ENCODE assay signal across 10 cellular contexts in the genomic region with DNA sequence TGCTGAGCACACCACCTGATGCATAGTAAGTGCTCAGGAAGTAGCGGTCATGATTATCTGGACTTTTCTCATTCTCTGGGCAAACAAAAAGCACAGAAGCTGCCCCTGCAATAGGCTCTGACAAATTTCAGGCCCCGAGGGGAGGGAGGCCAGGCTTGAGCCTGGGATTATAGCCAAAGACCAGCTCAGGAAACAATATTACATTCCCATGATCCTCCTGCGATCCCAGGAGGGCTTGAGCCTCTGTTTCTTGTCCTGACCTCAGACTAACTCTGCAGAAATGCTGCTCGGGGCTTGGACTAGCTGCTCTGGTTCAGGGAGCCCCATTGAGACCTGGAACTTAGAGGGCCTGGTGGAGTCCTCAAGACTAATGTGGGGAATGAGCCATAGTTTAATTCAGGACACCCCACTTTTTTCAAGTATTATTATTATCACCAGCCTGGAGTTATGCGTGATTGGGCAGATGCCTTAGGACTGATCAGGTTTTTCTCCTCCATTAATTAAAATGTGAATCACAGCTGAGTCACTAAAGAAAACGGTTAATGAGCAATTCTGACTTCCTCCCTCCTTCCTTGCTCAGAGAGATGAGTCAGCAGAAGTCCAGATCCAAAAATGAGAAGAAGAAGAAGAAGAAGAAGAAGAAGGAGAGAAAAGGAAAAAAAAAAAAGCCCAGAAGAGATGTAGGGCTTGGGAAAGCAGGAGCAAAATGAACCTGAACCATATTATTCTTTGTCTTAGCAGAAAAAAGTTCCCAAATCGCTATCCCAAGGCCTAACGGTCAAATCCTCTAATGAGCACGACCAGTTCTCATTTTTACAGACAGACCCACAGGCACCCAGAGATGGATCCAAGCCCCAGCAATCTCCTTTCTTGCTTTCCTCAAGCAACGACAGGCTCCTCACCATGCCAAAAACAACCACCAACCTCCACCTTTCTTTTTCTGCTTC.
DNase-seq lines count a peak whose midpoint lies in the region; ATAC-seq, FAIRE-seq and TF ChIP-seq lines count a peak whose summit lies in the region.
"Had no signal": no experiment of that assay in that cellular context is flagged by ENCODE, and none has a peak within 500 bp of the region (broad histone marks: within the 10 kb centered on the region; RNA-seq: fewer than 3 reads in every experiment).

No MANE protein-coding gene starts in this region.

- H3K79me2 ChIP-seq in astrocyte (ENCODE audit: insufficient read depth, low read length) = no peaks in the 10 kb centered on the region

- peak; percentile 82 for FAIRE-seq in astrocyte (lab: Jason Lieb, UNC)

- H3K4me3 Mint-ChIP-seq in astrocyte (ENCODE audit: unreplicated experiment) = no peak overlapping the region
- H3K4me3 Mint-ChIP-seq: stimulated activated effector memory CD8-positive, alpha-beta T cell treated with anti-CD3 and anti-CD28 coated beads, Interleukin-12 subunit alpha, Interleukin-12 subunit beta, amount 100 ng/mL, for 72 hours had no signal

- TF ChIP-seq CTCF in AG09319 (IDR thresholded peaks at IDR 0.05; ENCODE audit: low read depth, low read length) (no peak), astrocyte (IDR thresholded peaks at IDR 0.05; ENCODE audit: insufficient read depth, low read depth, low read length) (no peak)

- DNase-seq in AG09319 (ENCODE audit: extremely low read depth, low read depth) = peak; percentile 56
- DNase-seq in M059J (ENCODE audit: low read depth) = peak; percentile 98
- DNase-seq in astrocyte (ENCODE audit: low read depth) = peak; percentile 83
- peak; percentile 32 for DNase-seq in inferior parietal cortex (ENCODE audit: extremely low spot score)
- no peak for DNase-seq in MV-4-11 (lab: John Stamatoyannopoulos, UW)
- DNase-seq in NCI-H1417 treated with DMSO at 0.1 percent for 48 hours (lab: John Stamatoyannopoulos, UW) = no peak
- no peak for DNase-seq in NCI-H2107 treated with DMSO at 0.1 percent for 48 hours (lab: John Stamatoyannopoulos, UW; ENCODE audit: unreplicated experiment)
- DNase-seq: DMS79 treated with DMSO at 0.1 percent for 48 hours had no signal

- H3K36me3 Mint-ChIP-seq in astrocyte (ENCODE audit: low read depth, unreplicated experiment) = no peaks in the 10 kb centered on the region
- H3K36me3 Mint-ChIP-seq: stimulated activated effector memory CD8-positive, alpha-beta T cell treated with anti-CD3 and anti-CD28 coated beads, Interleukin-12 subunit alpha, Interleukin-12 subunit beta, amount 100 ng/mL, for 72 hours had no signal

- H3K27me3 Mint-ChIP-seq in astrocyte (ENCODE audit: low read depth, unreplicated experiment) = no peaks in the 10 kb centered on the region

- H3K4me2 ChIP-seq in astrocyte (ENCODE audit: low read length) = peak overlapping the region; percentile 77

- peak overlapping the region; percentile 66 for H3K9ac ChIP-seq in astrocyte (ENCODE audit: low read length)

- no peaks in the 10 kb centered on the region for H3K27me3 ChIP-seq in astrocyte (ENCODE audit: insufficient read depth, low read length)

- peak overlapping the region; percentile 61 for H2AFZ ChIP-seq in astrocyte (ENCODE audit: low read depth, low read length)

- peak overlapping the region; percentile 84 for H3K27ac Mint-ChIP-seq in astrocyte (ENCODE audit: unreplicated experiment)
- H3K27ac Mint-ChIP-seq: stimulated activated effector memory CD8-positive, alpha-beta T cell treated with anti-CD3 and anti-CD28 coated beads, Interleukin-12 subunit alpha, Interleukin-12 subunit beta, amount 100 ng/mL, for 72 hours had no signal

- no peak overlapping the region for H3K4me3 ChIP-seq in astrocyte (ENCODE audit: insufficient read depth, low read depth, low read length)

- H3K27ac ChIP-seq in astrocyte (ENCODE audit: low read depth, low read length) = peak overlapping the region; percentile 92

- H3K36me3 ChIP-seq in astrocyte (ENCODE audit: insufficient read depth, low read length) = no peaks in the 10 kb centered on the region

- peaks cover 19% of the 10 kb centered on the region for H3K4me1 Mint-ChIP-seq in astrocyte (ENCODE audit: low read depth, unreplicated experiment)

- no peaks in the 10 kb centered on the region for H3K9me3 ChIP-seq in astrocyte (ENCODE audit: insufficient read depth, low read depth, low read length)

- no peak for ATAC-seq in HG02678 (IDR thresholded peaks at IDR 0.05; ENCODE audit: unreplicated experiment)
- ATAC-seq: stimulated activated effector memory CD8-positive, alpha-beta T cell treated with anti-CD3 and anti-CD28 coated beads, Interleukin-12 subunit alpha, Interleukin-12 subunit beta, amount 100 ng/mL, for 72 hours had no signal

- H3K4me1 ChIP-seq in astrocyte (ENCODE audit: insufficient read depth, low read length) = peaks cover 25% of the 10 kb centered on the region

- H4K20me1 ChIP-seq in astrocyte (ENCODE audit: insufficient read depth, low read length) = no peaks in the 10 kb centered on the region

- peaks cover 2% of the 10 kb centered on the region for H3K9me3 Mint-ChIP-seq in astrocyte (ENCODE audit: unreplicated experiment)
- H3K9me3 Mint-ChIP-seq: stimulated activated effector memory CD8-positive, alpha-beta T cell treated with anti-CD3 and anti-CD28 coated beads, Interleukin-12 subunit alpha, Interleukin-12 subunit beta, amount 100 ng/mL, for 72 hours had no signal

Comparison
In these comparisons a context has a peak if more than half of its experiments do, and no peak if none do; other contexts are left out.
1. DNase-seq: peak in AG09319 (single experiment), M059J (single experiment), astrocyte (single experiment) and inferior parietal cortex (single experiment); none in MV-4-11 (single experiment), NCI-H1417 treated with DMSO at 0.1 percent for 48 hours (single experiment) and NCI-H2107 treated with DMSO at 0.1 percent for 48 hours (single experiment).